8 cellular contexts compared by ENCODE assay signal in the genomic region with DNA sequence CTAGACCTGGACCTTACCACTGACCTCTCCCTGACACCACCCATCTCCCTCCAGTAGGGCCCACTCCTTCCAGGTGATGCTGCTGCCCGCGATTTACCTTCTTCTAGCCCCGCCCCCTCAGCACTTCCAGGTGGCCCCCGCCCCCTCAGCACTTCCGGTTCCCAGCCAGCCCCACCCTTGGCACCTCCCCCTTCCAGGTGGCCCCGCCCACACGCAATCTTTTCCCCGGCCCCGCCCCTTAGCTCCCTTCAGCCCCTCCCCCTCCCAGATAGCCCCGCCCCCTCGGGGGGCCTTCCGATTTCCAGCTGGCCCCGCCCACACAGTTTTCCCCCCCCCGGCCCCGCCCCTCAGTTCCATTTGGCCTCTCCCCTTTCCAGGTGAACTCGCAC.
DNase-seq lines count a peak whose midpoint lies in the region; ATAC-seq and TF ChIP-seq lines count a peak whose summit lies in the region.

No MANE protein-coding gene starts in this region.

- no peaks in the 10 kb centered on the region for H3K27me3 ChIP-seq in DOHH2 (ENCODE audit: control insufficient read depth, low read length)

- ATAC-seq in HG02970 (IDR thresholded peaks at IDR 0.05; ENCODE audit: low FRiP score, unreplicated experiment): peak; percentile 13
- ATAC-seq in HG02870 (IDR thresholded peaks at IDR 0.05; ENCODE audit: unreplicated experiment): no peak

- H3F3A ChIP-seq in DOHH2 (ENCODE audit: control insufficient read depth, insufficient read depth): peaks cover 2% of the 10 kb centered on the region; the same call in 1 of the 2 replicates

- peaks cover 19% of the 10 kb centered on the region for H3K4me1 ChIP-seq in DOHH2 (ENCODE audit: control insufficient read depth, low read length)

- H3K9me2 ChIP-seq in DOHH2 (replicated peaks; ENCODE audit: control insufficient read depth, low read length): no peaks in the 10 kb centered on the region

- no peaks in the 10 kb centered on the region for H3K9me3 ChIP-seq in DOHH2 (ENCODE audit: control insufficient read depth, insufficient read depth, low read length)

- H3K36me3 ChIP-seq in DOHH2 (ENCODE audit: control insufficient read depth, low read length): peaks cover 50% of the 10 kb centered on the region

- peaks cover 13% of the 10 kb centered on the region; the same call in 1 of the 2 replicates for H4K20me1 ChIP-seq in DOHH2 (ENCODE audit: control insufficient read depth, insufficient read depth, low read depth, low read length)

- H3K4me3 ChIP-seq in DOHH2 (ENCODE audit: low read length): peak overlapping the region; percentile 100

- DNase-seq in NCI-H2171 (lab: John Stamatoyannopoulos, UW) (peak; percentile 74), kidney tubule cell (ENCODE audit: low spot score) (peak; percentile 75)
- DNase-seq in activated CD4-positive, CD25-positive, alpha-beta regulatory T cell treated with anti-CD3 and anti-CD28 coated beads, Interleukin-2, amount 50 U/mL, for 72 hours: peak; percentile 93
- DNase-seq in central memory CD4-positive, alpha-beta T cell: peak; percentile 83
- DNase-seq in stimulated activated CD4-positive, alpha-beta T cell treated with anti-CD3 and anti-CD28 coated beads, Interleukin-1b, Interleukin-23, amount 100 ng/mL, for 48 hours: peak; percentile 92

- H3K4me2 ChIP-seq in DOHH2 (ENCODE audit: low read length): peak overlapping the region; percentile 82

- no peak for TF ChIP-seq CTCF in DOHH2 (IDR thresholded peaks at IDR 0.05; ENCODE audit: low read depth, low read length, poor library complexity, severe bottlenecking)

- peak overlapping the region; percentile 85 for H3K27ac ChIP-seq in DOHH2 (ENCODE audit: low read depth, low read length)

- H3K79me2 ChIP-seq in DOHH2 (ENCODE audit: control insufficient read depth, low read length): peaks cover 70% of the 10 kb centered on the region
